Comparison of ENCODE assay signal across 1 cellular context in genomic region chr5:122501087-122501435, GRCh38.
TF ChIP-seq lines count a peak whose summit lies in the region.

No MANE protein-coding gene starts in this region.

TF ChIP-seq in GM23338, 12 proteins besides CTCF, POLR2A, EP300 and RAD21 (continued from another document):
- TF ChIP-seq ZNF462 (CRISPR knock-in tag; IDR thresholded peaks at IDR 0.05) = no peak
- TF ChIP-seq JUNB (IDR thresholded peaks at IDR 0.05; ENCODE audit: unreplicated experiment) = no peak
